ENCODE assay signal across 8 cellular contexts in genomic region chr2:211455225-211455841, GRCh38.
DNase-seq lines count a peak whose midpoint lies in the region; ATAC-seq and TF ChIP-seq lines count a peak whose summit lies in the region.

No MANE protein-coding gene starts in this region.

- H3K27ac ChIP-seq in RWPE1: no peak overlapping the region
- no peak overlapping the region for H3K27ac ChIP-seq in vagina

- H3K4me3 Mint-ChIP-seq in endothelial cell (ENCODE audit: unreplicated experiment): no peak overlapping the region

- H3K36me3 Mint-ChIP-seq in endothelial cell (ENCODE audit: low read depth, unreplicated experiment): no peaks in the 10 kb centered on the region

- no peak for TF ChIP-seq POLR2A in vagina (IDR thresholded peaks at IDR 0.05)

- peak; percentile 65 for TF ChIP-seq RAD21 in Ishikawa (IDR thresholded peaks at IDR 0.05; ENCODE audit: low read depth)

- H3K9me3 Mint-ChIP-seq in endothelial cell (ENCODE audit: unreplicated experiment): no peaks in the 10 kb centered on the region

- no peak overlapping the region for H3K4me3 ChIP-seq in vagina

- CTCF ChIA-PET in RWPE1 (lab: Yijun Ruan, JAX): interaction anchor here (0.5 to 1.2 kb wide), 19 partner anchors 8 to 1143 kb away, joined by 3 to 9 read pairs (median 4); no protein-coding TSS in a partner anchor

- peak; percentile 75 for ATAC-seq in GM21526 (IDR thresholded peaks at IDR 0.05; ENCODE audit: low FRiP score, unreplicated experiment)

- intact Hi-C loops in vagina (cut with DNase I): no loop called here

- H3K36me3 ChIP-seq in vagina: no peaks in the 10 kb centered on the region

- peaks cover 7% of the 10 kb centered on the region for H3K4me1 Mint-ChIP-seq in endothelial cell (ENCODE audit: unreplicated experiment)

- no peak overlapping the region for H3K27ac Mint-ChIP-seq in endothelial cell (ENCODE audit: unreplicated experiment)

- peak; percentile 21 for DNase-seq in activated CD4-positive, alpha-beta T cell treated with anti-CD3 and anti-CD28 coated beads for 48 hours
- no peak for DNase-seq in activated CD4-positive, alpha-beta T cell treated with anti-CD3 and anti-CD28 coated beads, Interleukin-2, amount 50 U/mL, for 1 hour
- DNase-seq in RWPE1 (ENCODE audit: low spot score): peak; percentile 32
- DNase-seq in endothelial cell (ENCODE audit: low spot score): peak; percentile 53
- peak; percentile 72 for DNase-seq in middle frontal gyrus (ENCODE audit: extremely low spot score, low spot score)
- DNase-seq in vagina (ENCODE audit: extremely low spot score in 2 of 2): no peak

- TF ChIP-seq EP300 in Ishikawa (IDR thresholded peaks at IDR 0.05; ENCODE audit: borderline replicate concordance): no peak

- H3K9me3 ChIP-seq in vagina: no peaks in the 10 kb centered on the region

- POLR2A ChIA-PET in RWPE1 (lab: Yijun Ruan, JAX; ENCODE audit: low non-redundant PET): no interaction called here

- TF ChIP-seq CTCF in RWPE1 (conservative IDR thresholded peaks at IDR 0.05; ENCODE audit: low read depth): peak; percentile 95
- peak; percentile 77 for TF ChIP-seq CTCF in endothelial cell (IDR thresholded peaks at IDR 0.05; ENCODE audit: unreplicated experiment)
- TF ChIP-seq CTCF in vagina (IDR thresholded peaks at IDR 0.05): peak in 1 of 3 experiments; percentile 33

- H3K27me3 Mint-ChIP-seq in endothelial cell (ENCODE audit: unreplicated experiment): no peaks in the 10 kb centered on the region

- H3K4me1 ChIP-seq in vagina: no peaks in the 10 kb centered on the region

- H3K27me3 ChIP-seq in vagina: no peaks in the 10 kb centered on the region

TF ChIP-seq in Ishikawa, 13 proteins besides CTCF, POLR2A, EP300 and RAD21:
- TF ChIP-seq TAF1 (IDR thresholded peaks at IDR 0.05; ENCODE audit: low read depth) (no peak), TEAD4 (IDR thresholded peaks at IDR 0.05) (no peak), CEBPB (IDR thresholded peaks at IDR 0.05) (no peak), REST (IDR thresholded peaks at IDR 0.05; ENCODE audit: low read depth) (no peak), FOXM1 (IDR thresholded peaks at IDR 0.05; ENCODE audit: borderline replicate concordance, low read depth) (no peak), MAX (IDR thresholded peaks at IDR 0.05) (no peak), EGR1 (IDR thresholded peaks at IDR 0.05) (no peak), ZBTB7A (IDR thresholded peaks at IDR 0.05; ENCODE audit: low read depth) (no peak), TCF12 (IDR thresholded peaks at IDR 0.05; ENCODE audit: low read depth) (no peak)

Comparison
In these comparisons a context has a peak if more than half of its experiments do, and no peak if none do; other contexts are left out.
1. DNase-seq: peak in activated CD4-positive, alpha-beta T cell treated with anti-CD3 and anti-CD28 coated beads for 48 hours (single experiment), RWPE1 (single experiment), endothelial cell (single experiment) and middle frontal gyrus (single experiment); none in activated CD4-positive, alpha-beta T cell treated with anti-CD3 and anti-CD28 coated beads, Interleukin-2, amount 50 U/mL, for 1 hour (single experiment) and vagina (0 of 2).